ENCODE assay signal across 10 cellular contexts in the genomic region with DNA sequence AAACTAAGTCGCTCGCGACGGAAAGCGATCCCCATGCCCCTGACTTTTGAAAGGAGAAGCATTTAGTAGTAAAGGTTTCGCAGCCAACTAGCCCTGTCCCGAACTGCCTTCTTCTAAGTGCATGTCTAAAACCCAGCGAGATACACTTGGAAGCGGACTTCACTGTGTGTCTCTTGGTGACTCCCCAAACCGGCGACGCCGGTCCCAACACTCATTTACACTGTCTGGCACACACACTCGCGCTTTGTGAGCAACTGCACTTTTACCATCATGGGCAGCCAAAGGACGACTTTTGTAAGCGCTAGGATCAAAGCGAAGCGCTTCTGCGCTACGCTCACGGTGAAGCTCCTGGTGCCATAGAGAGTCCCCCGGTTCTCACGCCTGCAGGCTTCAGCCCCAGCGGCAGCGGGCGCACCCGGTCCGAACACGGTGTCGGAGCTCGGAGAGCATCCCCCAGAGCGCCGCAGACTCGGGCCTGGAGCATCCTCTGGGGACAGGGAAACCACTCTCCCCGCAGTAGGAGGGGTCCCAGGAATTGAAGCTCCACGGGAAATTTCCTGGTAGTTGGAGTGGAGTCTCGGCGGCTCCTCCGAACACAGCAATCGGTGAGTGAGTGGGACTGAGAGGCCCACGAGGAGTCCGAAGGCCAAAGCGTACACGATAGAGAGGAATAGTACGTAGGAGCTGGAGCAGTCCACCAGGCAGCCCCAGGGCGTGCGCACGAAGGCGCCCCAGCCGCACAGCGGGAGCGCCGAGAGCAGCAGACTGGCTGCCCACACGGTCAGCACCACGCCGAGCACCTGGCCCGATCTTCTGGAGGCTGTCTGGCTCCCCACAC. TPM values are rescaled to one million over a fixed set of nuclear protein-coding genes. Genes with fewer than 3 reads are reported as not detected.
DNase-seq lines count a peak whose midpoint lies in the region; ATAC-seq, FAIRE-seq and TF ChIP-seq lines count a peak whose summit lies in the region.
"Had no signal": no experiment of that assay in that cellular context is flagged by ENCODE, and none has a peak within 500 bp of the region (broad histone marks: within the 10 kb centered on the region; RNA-seq: fewer than 3 reads in every experiment).

No MANE protein-coding gene starts in this region.

- peaks cover 0 to 4% of the 10 kb centered on the region in 2 donors for H3K36me3 Mint-ChIP-seq in CD14-positive monocyte
- no peaks in the 10 kb centered on the region for H3K36me3 Mint-ChIP-seq in activated CD4-positive, alpha-beta T cell treated with anti-CD3 and anti-CD28 coated beads, Interleukin-2, amount 10 ng/mL, durations not matched to agents 7 days and 5 days (ENCODE audit: low read depth)

- intact Hi-C loops in CD14-positive monocyte (cut with micrococcal nuclease): no loop called here
- intact Hi-C loops in esophagus muscularis mucosa (cut with DNase I): no loop called here

- H3K36me3 ChIP-seq in esophagus muscularis mucosa (no peaks in the 10 kb centered on the region), neutrophil (no peaks in the 10 kb centered on the region)

- TF ChIP-seq EP300 in esophagus muscularis mucosa (IDR thresholded peaks at IDR 0.05): no peak

- H3K9me3 Mint-ChIP-seq in CD14-positive monocyte: peaks cover 0 to 14% (median 5%) of the 10 kb centered on the region in 7 donors
- H3K9me3 Mint-ChIP-seq in activated CD4-positive, alpha-beta T cell treated with anti-CD3 and anti-CD28 coated beads, Interleukin-2, amount 10 ng/mL, durations not matched to agents 7 days and 5 days: peaks cover under 1% of the 10 kb centered on the region

- H3K9me3 ChIP-seq in esophagus muscularis mucosa: no peaks in the 10 kb centered on the region
- no peaks in the 10 kb centered on the region for H3K9me3 ChIP-seq in neutrophil

- ATAC-seq in GM21786 (IDR thresholded peaks at IDR 0.05; ENCODE audit: unreplicated experiment): no peak

- POLR2A ChIA-PET in activated CD4-positive, alpha-beta T cell treated with anti-CD3 and anti-CD28 coated beads, Interleukin-2, amount 10 ng/mL, durations not matched to agents 7 days and 5 days (lab: Charles Lee): no interaction called here

- no peak for TF ChIP-seq POLR2A in esophagus muscularis mucosa (IDR thresholded peaks at IDR 0.05; ENCODE audit: low read depth)

- FAIRE-seq in RCC 7860 (lab: Jason Lieb, UNC): no peak

- H3K4me3 Mint-ChIP-seq in CD14-positive monocyte: peak overlapping the region; percentile 81 to 96
- no peak overlapping the region for H3K4me3 Mint-ChIP-seq in activated CD4-positive, alpha-beta T cell treated with anti-CD3 and anti-CD28 coated beads, Interleukin-2, amount 10 ng/mL, durations not matched to agents 7 days and 5 days

- H3K4me1 ChIP-seq in esophagus muscularis mucosa: peaks cover 0 to 16% (median 12%) of the 10 kb centered on the region in 4 donors
- H3K4me1 ChIP-seq in neutrophil (ENCODE audit: control insufficient read depth in 1 of 2, insufficient read depth in 1 of 2, low read depth in 1 of 2, low read length in 1 of 2): peaks cover 18 to 19% of the 10 kb centered on the region in 2 experiments

- peaks cover 23% of the 10 kb centered on the region for H3K4me1 Mint-ChIP-seq in CD14-positive monocyte
- H3K4me1 Mint-ChIP-seq in activated CD4-positive, alpha-beta T cell treated with anti-CD3 and anti-CD28 coated beads, Interleukin-2, amount 10 ng/mL, durations not matched to agents 7 days and 5 days: no peaks in the 10 kb centered on the region

- peaks cover 42 to 59% (median 46%) of the 10 kb centered on the region in 3 donors for H3K27me3 Mint-ChIP-seq in CD14-positive monocyte (ENCODE audit: low read depth in 3 of 3)
- H3K27me3 Mint-ChIP-seq in activated CD4-positive, alpha-beta T cell treated with anti-CD3 and anti-CD28 coated beads, Interleukin-2, amount 10 ng/mL, durations not matched to agents 7 days and 5 days: peaks cover 43% of the 10 kb centered on the region

- CTCF ChIA-PET in activated CD4-positive, alpha-beta T cell treated with anti-CD3 and anti-CD28 coated beads, Interleukin-2, amount 10 ng/mL, durations not matched to agents 7 days and 5 days (lab: Charles Lee): no interaction called here

- H3K27ac ChIP-seq in esophagus muscularis mucosa (replicated peaks in 1 of 4): no peak overlapping the region
- no peak overlapping the region for H3K27ac ChIP-seq in neutrophil

- TF ChIP-seq CTCF in CD14-positive monocyte (IDR thresholded peaks at IDR 0.05) (no peak), esophagus muscularis mucosa (IDR thresholded peaks at IDR 0.05) (no peak), neutrophil (IDR thresholded peaks at IDR 0.05) (no peak)

- H3K27me3 ChIP-seq in esophagus muscularis mucosa (peaks cover 0 to 24% (median 8%) of the 10 kb centered on the region in 4 donors), neutrophil (peaks cover 81% of the 10 kb centered on the region)

- no peak for DNase-seq in CD14-positive monocyte (ENCODE audit: low spot score)
- DNase-seq in NCI-H524 treated with DMSO at 0.1 percent for 48 hours (lab: John Stamatoyannopoulos, UW): peak; percentile 21
- no peak for DNase-seq in esophagus muscularis mucosa (ENCODE audit: extremely low spot score)
- DNase-seq in ureter (ENCODE audit: low spot score): no peak
- no peak for DNase-seq in RCC 7860 (ENCODE audit: low spot score)
- DNase-seq in activated CD4-positive, alpha-beta T cell treated with anti-CD3 and anti-CD28 coated beads, Interleukin-2, amount 10 ng/mL, durations not matched to agents 7 days and 5 days: no peak
- DNase-seq: NCI-H2029 had no signal

- 3% methylated on average over 32 of the region's 58 CpGs for WGBS in esophagus muscularis mucosa

- no peak overlapping the region for H3K27ac Mint-ChIP-seq in CD14-positive monocyte
- H3K27ac Mint-ChIP-seq in activated CD4-positive, alpha-beta T cell treated with anti-CD3 and anti-CD28 coated beads, Interleukin-2, amount 10 ng/mL, durations not matched to agents 7 days and 5 days: no peak overlapping the region

- H3K4me3 ChIP-seq in esophagus muscularis mucosa (peak overlapping the region; percentile 20 to 40 (median 26)), neutrophil (ENCODE audit: low read depth in 1 of 2, low read length in 1 of 2) (peak overlapping the region; percentile 53 to 60)

RNA-seq across cellular contexts. Expression of gene GPR149, which starts 1.4 kb away (rescaled TPM):
- not detected for polyA plus RNA-seq in CD14-positive monocyte
- total RNA-seq in esophagus muscularis mucosa: not detected
- total RNA-seq in ureter: not detected
- not detected for total RNA-seq in activated CD4-positive, alpha-beta T cell treated with anti-CD3 and anti-CD28 coated beads, Interleukin-2, amount 10 ng/mL, durations not matched to agents 7 days and 5 days
- polyA plus RNA-seq: adipose tissue had no signal
